In genomic region chr7:142130282-142130681, GRCh38 we compare ENCODE assay signal across 18 cellular contexts. TPM values are rescaled to one million over a fixed set of nuclear protein-coding genes. Genes with fewer than 3 reads are reported as not detected.
DNase-seq lines count a peak whose midpoint lies in the region; ATAC-seq lines count a peak whose summit lies in the region.
"Had no signal": no experiment of that assay in that cellular context is flagged by ENCODE, and none has a peak within 500 bp of the region (broad histone marks: within the 10 kb centered on the region; RNA-seq: fewer than 3 reads in every experiment).

No MANE protein-coding gene starts in this region.

- H4K20me1 ChIP-seq in GM23248 (ENCODE audit: insufficient read depth): no peaks in the 10 kb centered on the region

- no peak overlapping the region for H3K9ac ChIP-seq in GM23248

- 8 to 13% methylated on average over 2 of the region's 2 CpGs for WGBS in GM23248 (ENCODE audit: low coverage in 1 of 2, low lambda C conversion rate in 2 of 2, missing lambda C conversion rate in 2 of 2), 2 experiments

- H3F3A ChIP-seq in GM23248 (ENCODE audit: insufficient read depth): no peaks in the 10 kb centered on the region

- H3K4me3 ChIP-seq in GM23248: no peak overlapping the region
- H3K4me3 ChIP-seq: K562 had no signal

- H2AFZ ChIP-seq in GM23248: no peak overlapping the region

- no peaks in the 10 kb centered on the region for H3K9me3 ChIP-seq in GM23248 (ENCODE audit: low read depth)

- H3K27ac ChIP-seq in GM23248: no peak overlapping the region
- H3K27ac ChIP-seq: HL-60 had no signal

- H3K27me3 ChIP-seq in GM23248 (replicated peaks; ENCODE audit: insufficient read depth): no peaks in the 10 kb centered on the region

- no peaks in the 10 kb centered on the region for H3K79me2 ChIP-seq in GM23248 (ENCODE audit: insufficient read depth)

- no peak for ATAC-seq in HG03378 (IDR thresholded peaks at IDR 0.05; ENCODE audit: unreplicated experiment)
- ATAC-seq in HG03280 (IDR thresholded peaks at IDR 0.05; ENCODE audit: unreplicated experiment): no peak
- ATAC-seq: K562, Panc1, SK-N-SH treated with all-trans-retinoic acid at 6 μM for 48 hours had no signal

- in situ Hi-C loops in GM23248 (cut with MboI): no loop called here

- DNase-seq in GM23248 (peak; percentile 18), astrocyte of the hippocampus (ENCODE audit: low read depth, low spot score) (peak; percentile 11), kidney glomerular epithelial cell (lab: John Stamatoyannopoulos, UW) (peak; percentile 59), stromal cell of bone marrow (ENCODE audit: low read depth) (peak; percentile 59)
- DNase-seq in activated CD8-positive, alpha-beta memory T cell treated with anti-CD3 and anti-CD28 coated beads, Interleukin-2, amount 50 U/mL, for 48 hours: no peak
- DNase-seq: C1 segment of cervical spinal cord, NCI-H1092 treated with DMSO at 0.1 percent for 48 hours, NCI-H1694, NCI-H2107, NCI-H446, NCI-H748 treated with DMSO at 0.1 percent for 48 hours, Right ventricle myocardium superior had no signal

- no peaks in the 10 kb centered on the region for H3K4me1 ChIP-seq in GM23248 (ENCODE audit: insufficient read depth)

- H3K4me2 ChIP-seq in GM23248 (ENCODE audit: unreplicated experiment): no peak overlapping the region

- no peaks in the 10 kb centered on the region for H3K36me3 ChIP-seq in GM23248 (ENCODE audit: low read depth)

- H3K9me2 ChIP-seq in GM23248 (ENCODE audit: insufficient read depth): no peaks in the 10 kb centered on the region

RNA-seq across cellular contexts. Expression of gene MGAM2, which starts 18.8 kb away (rescaled TPM):
- total RNA-seq in GM23248 (2014; rRNA removed; shearing (Covaris generic)): not detected in 2 replicates
- polyA plus RNA-seq in GM23248 (2016; fragmentation: Nextera tagmentation; extraction: Ambion mirVana): not detected in 2 replicates
- total RNA-seq: K562 had no signal
